Comparison of ENCODE assay signal across 10 cellular contexts in genomic region chr2:109333414-109334194, GRCh38.
DNase-seq lines count a peak whose midpoint lies in the region; ATAC-seq, FAIRE-seq and TF ChIP-seq lines count a peak whose summit lies in the region.
"Had no signal": no experiment of that assay in that cellular context is flagged by ENCODE, and none has a peak within 500 bp of the region (broad histone marks: within the 10 kb centered on the region; RNA-seq: fewer than 3 reads in every experiment).

No MANE protein-coding gene starts in this region.

- in situ Hi-C loops in HepG2 (cut with HindIII; ENCODE audit: extremely low pct_ligation_motif_present, low pct_unique_long_range_greater_than_20kb) = no loop called here

- H3K27ac Mint-ChIP-seq in astrocyte (ENCODE audit: unreplicated experiment) = no peak overlapping the region
- H3K27ac Mint-ChIP-seq: T-cell had no signal

- intact Hi-C loops in HepG2 (cut with micrococcal nuclease; ENCODE audit: unreplicated experiment) = no loop called here

- peaks cover 57% of the 10 kb centered on the region for H3K4me1 Mint-ChIP-seq in astrocyte (ENCODE audit: low read depth, unreplicated experiment)

- 46% methylated on average over 7 of the region's 7 CpGs for WGBS in HepG2 (ENCODE audit: low lambda C conversion rate)

- FAIRE-seq in astrocyte (lab: Jason Lieb, UNC) (peak; percentile 23), HepG2 (lab: Jason Lieb, UNC) (peak; percentile 43)

- no peak for TF ChIP-seq RAD21 in HepG2 (CRISPR knock-in tag; IDR thresholded peaks at IDR 0.05)

- CTCF ChIA-PET in HepG2 (lab: Yijun Ruan, JAX; ENCODE audit: low intra/inter-chr PET ratio, low total read pairs) = no interaction called here

- no peak overlapping the region for H3K4me3 ChIP-seq in BLaER1
- H3K4me3 ChIP-seq in astrocyte (ENCODE audit: insufficient read depth, low read depth, low read length) = no peak overlapping the region
- H3K4me3 ChIP-seq in HepG2 (replicated peaks in 1 of 3; ENCODE audit: insufficient read depth in 1 of 3, low read depth in 2 of 3, low read length in 3 of 3) = no peak overlapping the region

- H3K4me2 ChIP-seq in BLaER1 (peak overlapping the region; percentile 94), astrocyte (ENCODE audit: low read length) (peak overlapping the region; percentile 82), HepG2 (ENCODE audit: low read depth, low read length) (no peak overlapping the region)

- no peaks in the 10 kb centered on the region for H3K27me3 ChIP-seq in BLaER1
- no peaks in the 10 kb centered on the region for H3K27me3 ChIP-seq in astrocyte (ENCODE audit: insufficient read depth, low read length)
- H3K27me3 ChIP-seq in HepG2 (ENCODE audit: control insufficient read depth in 1 of 2, insufficient read depth in 2 of 2, low read length in 2 of 2) = peaks cover 0 to 3% of the 10 kb centered on the region in 2 experiments; a peak in 2 of 5 replicates

- POLR2A ChIA-PET in HepG2 (lab: Yijun Ruan, JAX) = no interaction called here

- no peaks in the 10 kb centered on the region for H3K9me3 Mint-ChIP-seq in astrocyte (ENCODE audit: unreplicated experiment)
- H3K9me3 Mint-ChIP-seq: T-cell had no signal

- BruUV-seq in HepG2 (replicated peaks; lab: Mats Ljungman, UMichigan) = no TSS peak

- peaks cover 2% of the 10 kb centered on the region for H3K36me3 Mint-ChIP-seq in astrocyte (ENCODE audit: low read depth, unreplicated experiment)
- H3K36me3 Mint-ChIP-seq: T-cell had no signal

- H3K9ac ChIP-seq in BLaER1 (peak overlapping the region; percentile 75), astrocyte (ENCODE audit: low read length) (peak overlapping the region; percentile 5), HepG2 (ENCODE audit: insufficient read depth, low read depth, low read length) (no peak overlapping the region)

- H3K36me3 ChIP-seq in BLaER1 (no peaks in the 10 kb centered on the region), astrocyte (ENCODE audit: insufficient read depth, low read length) (no peaks in the 10 kb centered on the region), HepG2 (replicated peaks in 1 of 2; ENCODE audit: control insufficient read depth in 1 of 2, insufficient read depth in 2 of 2, low read length in 2 of 2) (no peaks in the 10 kb centered on the region)

- no peaks in the 10 kb centered on the region for H4K20me1 ChIP-seq in BLaER1
- H4K20me1 ChIP-seq in astrocyte (ENCODE audit: insufficient read depth, low read length) = no peaks in the 10 kb centered on the region
- no peaks in the 10 kb centered on the region for H4K20me1 ChIP-seq in HepG2 (ENCODE audit: insufficient read depth, low read length)

- H2AFZ ChIP-seq in astrocyte (ENCODE audit: low read depth, low read length) = no peak overlapping the region
- no peak overlapping the region for H2AFZ ChIP-seq in HepG2 (ENCODE audit: low read length)

- no peak overlapping the region for H3K4me3 Mint-ChIP-seq in astrocyte (ENCODE audit: unreplicated experiment)

- no peak for TF ChIP-seq POLR2A in HepG2 (IDR thresholded peaks at IDR 0.05; ENCODE audit: insufficient read depth in 1 of 2, low read depth in 2 of 2, low read length in 2 of 2)

- H3K27ac ChIP-seq in BLaER1 (peak overlapping the region; percentile 92), astrocyte (ENCODE audit: low read depth, low read length) (peak overlapping the region; percentile 34), HepG2 (ENCODE audit: extremely low read length, insufficient read depth, low read length) (no peak overlapping the region)

- H3K4me1 ChIP-seq in BLaER1 (peaks cover 92% of the 10 kb centered on the region), astrocyte (ENCODE audit: insufficient read depth, low read length) (peaks cover 53% of the 10 kb centered on the region), HepG2 (ENCODE audit: insufficient read depth, low read length) (no peaks in the 10 kb centered on the region)

- ATAC-seq in HepG2 (peak; percentile 83), GM21723 (IDR thresholded peaks at IDR 0.05; ENCODE audit: unreplicated experiment) (no peak)
- ATAC-seq: T-cell had no signal

- H3K9me3 ChIP-seq in BLaER1 (no peaks in the 10 kb centered on the region), astrocyte (ENCODE audit: insufficient read depth, low read depth, low read length) (no peaks in the 10 kb centered on the region), HepG2 (ENCODE audit: low read length) (no peaks in the 10 kb centered on the region)

- TF ChIP-seq CTCF in astrocyte (IDR thresholded peaks at IDR 0.05; ENCODE audit: insufficient read depth, low read depth, low read length) (peak; percentile 25), HepG2 (CRISPR knock-in tag; IDR thresholded peaks at IDR 0.05) (no peak)

- H3K27me3 Mint-ChIP-seq in astrocyte (ENCODE audit: low read depth, unreplicated experiment) = no peaks in the 10 kb centered on the region

- no peaks in the 10 kb centered on the region for H3K79me2 ChIP-seq in astrocyte (ENCODE audit: insufficient read depth, low read length)
- no peaks in the 10 kb centered on the region for H3K79me2 ChIP-seq in HepG2 (ENCODE audit: insufficient read depth, low read length)

- TF ChIP-seq EP300 in HepG2 (IDR thresholded peaks at IDR 0.05; ENCODE audit: low read depth in 2 of 2, low read length in 2 of 2) (no peak), HepG2 (CRISPR knock-in tag; IDR thresholded peaks at IDR 0.05; ENCODE audit: borderline replicate concordance) (no peak)

- peak; percentile 69 for DNase-seq in LHCN-M2 (ENCODE audit: low read depth)
- DNase-seq in astrocyte (ENCODE audit: low read depth) = no peak
- DNase-seq in HepG2 (ENCODE audit: low spot score) = peak; percentile 16
- DNase-seq in pons (ENCODE audit: low spot score) = no peak
- no peak for DNase-seq in central memory CD4-positive, alpha-beta T cell
- no peak for DNase-seq in AG20443 (ENCODE audit: low spot score)
- DNase-seq: NCI-H2081, T-cell had no signal

TF ChIP-seq in HepG2, 621 proteins besides CTCF, POLR2A, EP300 and RAD21:
- no peak for TF ChIP-seq ZNF546 (CRISPR knock-in tag; conservative IDR thresholded peaks at IDR 0.05)
- no peak for TF ChIP-seq SRSF1 (optimal IDR thresholded peaks at IDR 0.05; ENCODE audit: low read depth, low read length)
- TF ChIP-seq HOXA9 (CRISPR knock-in tag; IDR thresholded peaks at IDR 0.05; ENCODE audit: borderline replicate concordance) = no peak
- TF ChIP-seq AGO1 (IDR thresholded peaks at IDR 0.05; ENCODE audit: low read depth, low read length, poor library complexity, severe bottlenecking) = no peak
- TF ChIP-seq CC2D1A (CRISPR knock-in tag; IDR thresholded peaks at IDR 0.05) = no peak

Comparison
In these comparisons a context has a peak if more than half of its experiments do, and no peak if none do; other contexts are left out.
1. DNase-seq: peak in LHCN-M2 (single experiment) and HepG2 (single experiment); none in astrocyte (single experiment), pons (single experiment), central memory CD4-positive, alpha-beta T cell (single experiment) and AG20443 (single experiment).